8 cellular contexts compared by ENCODE assay signal in genomic region chr7:129144834-129145668, GRCh38. TPM values are rescaled to one million over a fixed set of nuclear protein-coding genes. Genes with fewer than 3 reads are reported as not detected.
A peak's percentile ranks its signal among the peaks of the same experiment; 100 is the strongest.
DNase-seq lines count a peak whose midpoint lies in the region; ATAC-seq and TF ChIP-seq lines count a peak whose summit lies in the region.

No MANE protein-coding gene starts in this region.

- no peaks in the 10 kb centered on the region for H3K9me3 Mint-ChIP-seq in T-helper 1 cell treated with Interleukin-12 subunit alpha and Interleukin-12 subunit beta and Interleukin-4 antibody, amounts not matched to agents 30 μg/mL and 1 μg/mL, for 36 hours
- H3K9me3 Mint-ChIP-seq in endodermal cell (no peaks in the 10 kb centered on the region), progenitor cell of endocrine pancreas (ENCODE audit: low read depth) (no peaks in the 10 kb centered on the region)

- no peaks in the 10 kb centered on the region for H3K36me3 Mint-ChIP-seq in T-helper 1 cell treated with Interleukin-12 subunit alpha and Interleukin-12 subunit beta and Interleukin-4 antibody, amounts not matched to agents 30 μg/mL and 1 μg/mL, for 36 hours (ENCODE audit: low read depth)
- H3K36me3 Mint-ChIP-seq in endodermal cell (ENCODE audit: low read depth) (peaks cover 6% of the 10 kb centered on the region), progenitor cell of endocrine pancreas (ENCODE audit: insufficient read depth) (no peaks in the 10 kb centered on the region)

- TF ChIP-seq CTCF in GM13977 (IDR thresholded peaks at IDR 0.05; ENCODE audit: extremely low read depth, insufficient read depth, missing control alignments) (peak; percentile 68), endodermal cell (conservative IDR thresholded peaks at IDR 0.05) (peak; percentile 64), progenitor cell of endocrine pancreas (IDR thresholded peaks at IDR 0.05; ENCODE audit: unreplicated experiment) (peak; percentile 21)

- H3K27me3 ChIP-seq in endodermal cell (ENCODE audit: control insufficient read depth, insufficient read depth, low read length, poor library complexity, severe bottlenecking): peaks cover 30% of the 10 kb centered on the region

- H3K9ac ChIP-seq in endodermal cell (ENCODE audit: extremely low read depth, low read length, poor library complexity, severe bottlenecking): no peak overlapping the region

- in situ Hi-C loops in GM13977 (cut with MboI; ENCODE audit: low pct_unique_long_range_greater_than_20kb, low sequenced_read_pairs, unreplicated experiment): no loop called here

- peak overlapping the region; percentile 82 for H3K4me3 ChIP-seq in endodermal cell (ENCODE audit: low read length)

- peaks cover 17% of the 10 kb centered on the region for H3K4me1 Mint-ChIP-seq in T-helper 1 cell treated with Interleukin-12 subunit alpha and Interleukin-12 subunit beta and Interleukin-4 antibody, amounts not matched to agents 30 μg/mL and 1 μg/mL, for 36 hours (ENCODE audit: low read depth)
- peaks cover 14% of the 10 kb centered on the region for H3K4me1 Mint-ChIP-seq in endodermal cell
- H3K4me1 Mint-ChIP-seq in progenitor cell of endocrine pancreas (ENCODE audit: low read depth): peaks cover 6% of the 10 kb centered on the region

- no peak overlapping the region for H3K27ac ChIP-seq in endodermal cell (ENCODE audit: low read depth, low read length)

- ATAC-seq in HG02763 (IDR thresholded peaks at IDR 0.05; ENCODE audit: unreplicated experiment) (peak; percentile 9), HG03439 (IDR thresholded peaks at IDR 0.05; ENCODE audit: unreplicated experiment) (no peak)

- no peaks in the 10 kb centered on the region for H3K9me3 ChIP-seq in endodermal cell (ENCODE audit: control insufficient read depth, low read length)

- DNase-seq in GM13977 (ENCODE audit: low spot score) (no peak), endodermal cell (peak; percentile 62), progenitor cell of endocrine pancreas (ENCODE audit: low spot score, unreplicated experiment) (no peak), NCI-H2029 (lab: John Stamatoyannopoulos, UW) (no peak), epidermal melanocyte (ENCODE audit: insufficient read length, low spot score) (no peak)

- H3K4me1 ChIP-seq in endodermal cell (ENCODE audit: control insufficient read depth, insufficient read depth, low read length): no peaks in the 10 kb centered on the region

- peaks cover 44% of the 10 kb centered on the region for H3K27me3 Mint-ChIP-seq in T-helper 1 cell treated with Interleukin-12 subunit alpha and Interleukin-12 subunit beta and Interleukin-4 antibody, amounts not matched to agents 30 μg/mL and 1 μg/mL, for 36 hours (ENCODE audit: low read depth)
- H3K27me3 Mint-ChIP-seq in endodermal cell (ENCODE audit: insufficient read depth) (peaks cover 40% of the 10 kb centered on the region), progenitor cell of endocrine pancreas (peaks cover 41% of the 10 kb centered on the region)

- WGBS in endodermal cell (ENCODE audit: insufficient coverage in 1 of 2, insufficient read length in 1 of 2), 2 experiments: 0 to 9% methylated on average over 10 to 58 of the region's 58 CpGs

- no peak overlapping the region for H3K27ac Mint-ChIP-seq in T-helper 1 cell treated with Interleukin-12 subunit alpha and Interleukin-12 subunit beta and Interleukin-4 antibody, amounts not matched to agents 30 μg/mL and 1 μg/mL, for 36 hours
- H3K27ac Mint-ChIP-seq in endodermal cell: no peak overlapping the region
- no peak overlapping the region for H3K27ac Mint-ChIP-seq in progenitor cell of endocrine pancreas

- peak overlapping the region; percentile 77 for H3K4me3 Mint-ChIP-seq in T-helper 1 cell treated with Interleukin-12 subunit alpha and Interleukin-12 subunit beta and Interleukin-4 antibody, amounts not matched to agents 30 μg/mL and 1 μg/mL, for 36 hours
- H3K4me3 Mint-ChIP-seq in endodermal cell (peak overlapping the region; percentile 69), progenitor cell of endocrine pancreas (ENCODE audit: low read depth) (peak overlapping the region; percentile 75)

- no peaks in the 10 kb centered on the region for H3K36me3 ChIP-seq in endodermal cell (ENCODE audit: control insufficient read depth, insufficient read depth, low read length)

RNA-seq across cellular contexts. Expression of gene TSPAN33, which starts 0.5 kb away (rescaled TPM):
- total RNA-seq in endodermal cell (10 to 100 TPM; 33.2 to 35.6 TPM), progenitor cell of endocrine pancreas (22.2 and 24.5 TPM in 2 replicates)
- polyA plus RNA-seq in endodermal cell (2013, experiment 1 of 2): 23.2 TPM
- polyA plus RNA-seq in endodermal cell (2013, experiment 2 of 2): 23.9 TPM

RNA-seq across cellular contexts. Expression of gene SMO, which starts 43.4 kb away (rescaled TPM):
- 10 to 100 TPM; 75.5 to 76.2 TPM for total RNA-seq in endodermal cell
- 72.7 TPM for polyA plus RNA-seq in endodermal cell (2013, experiment 1 of 2)
- polyA plus RNA-seq in endodermal cell (2013, experiment 2 of 2): 71.3 TPM
- 103 and 104 TPM in 2 replicates for total RNA-seq in progenitor cell of endocrine pancreas
